ENCODE assay signal across 16 cellular contexts in genomic region chr17:8726477-8726876, GRCh38. TPM values are rescaled to one million over a fixed set of nuclear protein-coding genes. Genes with fewer than 3 reads are reported as not detected.
"Had no signal": no experiment of that assay in that cellular context is flagged by ENCODE, and none has a peak within 500 bp of the region (broad histone marks: within the 10 kb centered on the region; RNA-seq: fewer than 3 reads in every experiment).

No MANE protein-coding gene starts in this region.

- H3K4me1 ChIP-seq: stomach, thyroid gland had no signal

- DNase-seq: activated CD4-positive, alpha-beta memory T cell treated with anti-CD3 and anti-CD28 coated beads, Interleukin-2, amount 10 ng/mL, durations not matched to agents 7 days and 5 days; activated CD8-positive, alpha-beta memory T cell treated with anti-CD3 and anti-CD28 coated beads, Interleukin-2, amount 50 U/mL, for 4 hours; activated naive CD4-positive, alpha-beta T cell treated with Interleukin-2 at 50 U/mL for 16 hours; activated naive CD8-positive, alpha-beta T cell treated with anti-CD3 and anti-CD28 coated beads, Interleukin-2, amount 50 U/mL, for 24 hours; esophagus squamous epithelium; foreskin fibroblast; nucleus accumbens; stimulated activated CD4-positive, alpha-beta T cell treated with anti-CD3 and anti-CD28 coated beads, Interleukin-15, amount 100 ng/mL, for 24 hours; stimulated activated CD4-positive, alpha-beta T cell treated with anti-CD3 and anti-CD28 coated beads, Interleukin-4, amount 100 ng/mL, for 24 hours; stomach; thyroid gland had no signal

- H3K9me3 ChIP-seq: ascending aorta, esophagus squamous epithelium, stomach, thyroid gland had no signal

- H3K4me3 ChIP-seq: ascending aorta, esophagus squamous epithelium, stomach, thyroid gland had no signal

- H3K27me3 ChIP-seq: ascending aorta, esophagus squamous epithelium, thyroid gland had no signal

- H3K27ac ChIP-seq: esophagus squamous epithelium, stomach, thyroid gland had no signal

- H3K36me3 ChIP-seq: ascending aorta, esophagus squamous epithelium, stomach, thyroid gland had no signal

RNA-seq across cellular contexts. Expression of gene CCDC42, which starts 18.2 kb away (rescaled TPM):
- total RNA-seq: ascending aorta, esophagus squamous epithelium, myocyte, pulmonary artery endothelial cell, stomach, thyroid gland had no signal

RNA-seq across cellular contexts. Expression of gene SPDYE4, which starts 31.9 kb away (rescaled TPM):
- total RNA-seq: activated CD4-positive, alpha-beta memory T cell treated with anti-CD3 and anti-CD28 coated beads, Interleukin-2, amount 10 ng/mL, durations not matched to agents 7 days and 5 days; activated T-helper 1 cell treated with anti-CD3 and anti-CD28 coated beads, Interleukin-12 subunit alpha, Interleukin-12 subunit beta, Interleukin-2, Interleukin-4 antibody, amounts not matched to agents 30 ng/mL and 10 ng/mL and 1 ng/mL, durations not matched to agents 14 hours and 24 hours and 36 hours; ascending aorta; esophagus squamous epithelium; mesothelial cell of epicardium; myocyte; pulmonary artery endothelial cell; stomach; thyroid gland had no signal
